ENCODE assay signal across 14 cellular contexts in genomic region chr4:172055046-172055445, GRCh38.
DNase-seq lines count a peak whose midpoint lies in the region; ATAC-seq, FAIRE-seq and TF ChIP-seq lines count a peak whose summit lies in the region.
"Had no signal": no experiment of that assay in that cellular context is flagged by ENCODE, and none has a peak within 500 bp of the region (broad histone marks: within the 10 kb centered on the region; RNA-seq: fewer than 3 reads in every experiment).

No MANE protein-coding gene starts in this region.

- H3K4me3 ChIP-seq in GM12878 = no peak overlapping the region
- no peak overlapping the region for H3K4me3 ChIP-seq in suprapubic skin

- intact Hi-C loops in GM12878 (cut with micrococcal nuclease; ENCODE audit: unreplicated experiment) = no loop called here

- no peak for DNase-seq in GM12878 (ENCODE audit: low read depth, low spot score)
- no peak for DNase-seq in suprapubic skin (ENCODE audit: low spot score in 2 of 2)
- no peak for DNase-seq in NCI-H1436 treated with DMSO at 0.1 percent for 48 hours (lab: John Stamatoyannopoulos, UW)
- DNase-seq in middle frontal gyrus (ENCODE audit: extremely low spot score, low spot score) = no peak
- no peak for DNase-seq in A172 (ENCODE audit: low spot score)
- DNase-seq: activated CD8-positive, alpha-beta memory T cell treated with anti-CD3 and anti-CD28 coated beads, Interleukin-2, amount 50 U/mL, for 48 hours; H7; IMR-90; NCI-H1436 had no signal

- TF ChIP-seq POLR2A in GM12878 (IDR thresholded peaks at IDR 0.05; ENCODE audit: low read depth, low read length) (no peak), suprapubic skin (IDR thresholded peaks at IDR 0.05) (no peak)

- no peak overlapping the region for H2AFZ ChIP-seq in GM12878 (ENCODE audit: control insufficient read depth, low read depth, low read length)
- H2AFZ ChIP-seq: parathyroid adenoma had no signal

- ATAC-seq in GM19035 (IDR thresholded peaks at IDR 0.05; ENCODE audit: unreplicated experiment) (peak; percentile 69), GM21786 (IDR thresholded peaks at IDR 0.05; ENCODE audit: unreplicated experiment) (peak; percentile 91), HG03097 (IDR thresholded peaks at IDR 0.05; ENCODE audit: low FRiP score, unreplicated experiment) (peak; percentile 84), GM12878 (peak; percentile 83)

- RAD21 ChIA-PET in GM12878 (lab: Charles Lee; ENCODE audit: unreplicated experiment) = no interaction called here

- H3K36me3 ChIP-seq in GM12878 (ENCODE audit: control insufficient read depth in 2 of 2, insufficient read depth in 2 of 2, low read length in 1 of 2) (no peaks in the 10 kb centered on the region), suprapubic skin (no peaks in the 10 kb centered on the region)

- no peaks in the 10 kb centered on the region for H4K20me1 ChIP-seq in GM12878 (ENCODE audit: control insufficient read depth, insufficient read depth)

- no TSS peak for BruUV-seq in GM12878 (replicated peaks; lab: Mats Ljungman, UMichigan)

- WGBS in GM12878 (ENCODE audit: insufficient coverage, insufficient replicate concordance, low lambda C conversion rate, missing lambda C conversion rate) = 0% methylated on average over 1 of the region's 1 CpG
- WGBS in suprapubic skin = 73% methylated on average over 1 of the region's 1 CpG

- no peak for TF ChIP-seq EP300 in GM12878 (IDR thresholded peaks at IDR 0.05; ENCODE audit: borderline replicate concordance in 1 of 2, control insufficient read depth in 1 of 2, low read depth in 2 of 2, low read length in 2 of 2)
- no peak for TF ChIP-seq EP300 in suprapubic skin (IDR thresholded peaks at IDR 0.05)

- H3K4me2 ChIP-seq in GM12878 (ENCODE audit: control insufficient read depth, insufficient read depth) = peak overlapping the region; percentile 28; the same call in 1 of the 2 replicates

- no peaks in the 10 kb centered on the region for H3K9me3 ChIP-seq in GM12878 (replicated peaks; ENCODE audit: control insufficient read depth, insufficient read depth, low read length)
- H3K9me3 ChIP-seq in suprapubic skin = no peaks in the 10 kb centered on the region

- no peaks in the 10 kb centered on the region for H3K79me2 ChIP-seq in GM12878 (ENCODE audit: control insufficient read depth, insufficient read depth, low read length)
- H3K79me2 ChIP-seq: parathyroid adenoma had no signal

- POLR2A ChIA-PET in GM12878 (lab: Charles Lee) = no interaction called here

- H3K27ac ChIP-seq in GM12878 (ENCODE audit: control insufficient read depth, insufficient read depth) (no peak overlapping the region), suprapubic skin (no peak overlapping the region)
- H3K27ac ChIP-seq: parathyroid adenoma, VCaP had no signal

- CTCF ChIA-PET in GM12878 (lab: Yijun Ruan, JAX) = interaction anchor here (0.9 kb wide), 1 partner anchor 13 kb away, joined by 3 read pairs; no protein-coding TSS in a partner anchor

- in situ Hi-C loops in GM12878 (cut with MboI) = no loop called here

- no peak overlapping the region for H3K9ac ChIP-seq in GM12878 (ENCODE audit: control insufficient read depth, insufficient read depth, low read length)
- H3K9ac ChIP-seq: parathyroid adenoma had no signal

- TF ChIP-seq CTCF in GM12878 (IDR thresholded peaks at IDR 0.05 in 2 of 3, conservative IDR thresholded peaks at IDR 0.05 in 1 of 3; ENCODE audit: control insufficient read depth in 2 of 3, extremely low read depth in 1 of 3, insufficient read depth in 1 of 3, low read depth in 3 of 3, low read length in 3 of 3) = no peak
- no peak for TF ChIP-seq CTCF in suprapubic skin (IDR thresholded peaks at IDR 0.05)

- H3K4me1 ChIP-seq in GM12878 (ENCODE audit: control insufficient read depth, insufficient read depth, low read length) (0 out of 2 replicates have a peak, but pooled peaks cover 3% of the 10 kb centered on the region), suprapubic skin (no peaks in the 10 kb centered on the region)
- H3K4me1 ChIP-seq: parathyroid adenoma had no signal

- no peak for TF ChIP-seq RAD21 in GM12878 (IDR thresholded peaks at IDR 0.05; ENCODE audit: insufficient read depth, low read depth, low read length)

- SMC1A ChIA-PET in GM12878 (lab: Charles Lee; ENCODE audit: uncharacterized antibody, unreplicated experiment) = no interaction called here

- FAIRE-seq in GM12878 (lab: Jason Lieb, UNC) = no peak

- H3K27me3 ChIP-seq in GM12878 (replicated peaks in 1 of 2; ENCODE audit: control insufficient read depth in 2 of 2, insufficient read depth in 2 of 2, low read length in 1 of 2) = no peaks in the 10 kb centered on the region
- H3K27me3 ChIP-seq in suprapubic skin = no peaks in the 10 kb centered on the region

TF ChIP-seq in GM12878, 131 proteins besides CTCF, POLR2A, EP300 and RAD21 (continues in another document):
- no peak for TF ChIP-seq STAT1 (conservative IDR thresholded peaks at IDR 0.05)
- TF ChIP-seq CREB1 (IDR thresholded peaks at IDR 0.05; ENCODE audit: low read depth) = no peak
- TF ChIP-seq BACH1 (IDR thresholded peaks at IDR 0.05; ENCODE audit: borderline replicate concordance) = no peak
- peak; percentile 79; the same call in 1 of the 2 replicates for TF ChIP-seq MEF2A (IDR thresholded peaks at IDR 0.05; ENCODE audit: insufficient read depth, low read depth, low read length)
- no peak for TF ChIP-seq EGR1 (IDR thresholded peaks at IDR 0.05; ENCODE audit: borderline replicate concordance in 1 of 2, low read depth in 2 of 2, low read length in 2 of 2)
- TF ChIP-seq GABPA (IDR thresholded peaks at IDR 0.05; ENCODE audit: low read depth) = no peak
- TF ChIP-seq BCL11A (IDR thresholded peaks at IDR 0.05; ENCODE audit: low read depth, low read length) = no peak
- TF ChIP-seq POLR2AphosphoS5 (IDR thresholded peaks at IDR 0.05; ENCODE audit: low read length) = no peak
- TF ChIP-seq RCOR1 (conservative IDR thresholded peaks at IDR 0.05; ENCODE audit: low read depth, low read length) = no peak
- no peak for TF ChIP-seq ZBED1 (IDR thresholded peaks at IDR 0.05; ENCODE audit: borderline replicate concordance)
- no peak for TF ChIP-seq NFYA (IDR thresholded peaks at IDR 0.05; ENCODE audit: borderline replicate concordance, low read depth, low read length)
- no peak for TF ChIP-seq USF2 (IDR thresholded peaks at IDR 0.05; ENCODE audit: borderline replicate concordance, low read depth, low read length)
- TF ChIP-seq KLF5 (IDR thresholded peaks at IDR 0.05; ENCODE audit: partially characterized antibody) = no peak
- no peak for TF ChIP-seq IRF3 (IDR thresholded peaks at IDR 0.05)
- TF ChIP-seq PRDM15 (CRISPR knock-in tag; IDR thresholded peaks at IDR 0.05) = no peak
- no peak for TF ChIP-seq MLLT1 (IDR thresholded peaks at IDR 0.05)
